1 cellular context compared by ENCODE assay signal in genomic region chr13:48560657-48561337, GRCh38.
TF ChIP-seq lines count a peak whose summit lies in the region.

No MANE protein-coding gene starts in this region.

TF ChIP-seq in IMR-90, 13 proteins besides CTCF, POLR2A, EP300 and RAD21:
- TF ChIP-seq FOS (IDR thresholded peaks at IDR 0.05; ENCODE audit: low read depth, low read length) (no peak), MAFK (IDR thresholded peaks at IDR 0.05; ENCODE audit: low read depth, low read length) (peak; percentile 38)
